ENCODE assay signal across 2 cellular contexts in genomic region chr17:80819422-80820164, GRCh38.
TF ChIP-seq lines count a peak whose summit lies in the region.

No MANE protein-coding gene starts in this region.

TF ChIP-seq in SK-N-SH, 30 proteins besides CTCF, POLR2A, EP300 and RAD21 (continued from another document):
- TF ChIP-seq TEAD4 (IDR thresholded peaks at IDR 0.05; ENCODE audit: borderline replicate concordance, insufficient read depth), result no peak

TF ChIP-seq in SK-N-SH treated with all-trans-retinoic acid at 6 μM for 48 hours, 23 proteins besides CTCF, POLR2A, EP300 and RAD21:
- TF ChIP-seq PATZ1 (CRISPR knock-in tag; IDR thresholded peaks at IDR 0.05; ENCODE audit: borderline replicate concordance) (no peak), ZNF8 (CRISPR knock-in tag; IDR thresholded peaks at IDR 0.05) (no peak), SNAI2 (CRISPR knock-in tag; IDR thresholded peaks at IDR 0.05) (no peak), OSR1 (CRISPR knock-in tag; IDR thresholded peaks at IDR 0.05) (no peak), ARNTL (CRISPR knock-in tag; IDR thresholded peaks at IDR 0.05; ENCODE audit: borderline replicate concordance, low read depth) (no peak), ISL1 (CRISPR knock-in tag; IDR thresholded peaks at IDR 0.05) (no peak), RARB (CRISPR knock-in tag; IDR thresholded peaks at IDR 0.05) (no peak), PPARA (CRISPR knock-in tag; IDR thresholded peaks at IDR 0.05; ENCODE audit: borderline replicate concordance) (no peak), ESRRG (CRISPR knock-in tag; IDR thresholded peaks at IDR 0.05) (no peak), POU6F1 (CRISPR knock-in tag; IDR thresholded peaks at IDR 0.05; ENCODE audit: borderline replicate concordance, low read depth) (no peak), ZFP30 (CRISPR knock-in tag; IDR thresholded peaks at IDR 0.05) (no peak)
